ENCODE assay signal across 14 cellular contexts in genomic region chr1:160116277-160117147, GRCh38. TPM values are rescaled to one million over a fixed set of nuclear protein-coding genes. Genes with fewer than 3 reads are reported as not detected.
DNase-seq lines count a peak whose midpoint lies in the region; ATAC-seq lines count a peak whose summit lies in the region.
"Had no signal": no experiment of that assay in that cellular context is flagged by ENCODE, and none has a peak within 500 bp of the region (broad histone marks: within the 10 kb centered on the region; RNA-seq: fewer than 3 reads in every experiment).

No MANE protein-coding gene starts in this region.

- 64% methylated on average over 12 of the region's 12 CpGs for WGBS in HUES64

- H3K9ac ChIP-seq in HUES64 (ENCODE audit: low read depth, low read length) (0 out of 2 replicates have a peak overlapping the region, but pooled peaks have one; percentile 5), iPS-15b (ENCODE audit: low read depth, low read length) (no peak overlapping the region), skeletal muscle tissue (ENCODE audit: low read depth in 1 of 3, low read length in 3 of 3) (peak overlapping the region; percentile 89 to 99 (median 99))

- no peak for ATAC-seq in HG03159 (IDR thresholded peaks at IDR 0.05; ENCODE audit: unreplicated experiment)
- ATAC-seq: stimulated activated effector memory CD8-positive, alpha-beta T cell treated with anti-CD3 and anti-CD28 coated beads, Interleukin-12 subunit alpha, Interleukin-12 subunit beta, amount 100 ng/mL, for 72 hours had no signal

- H3K27ac ChIP-seq in HUES64 (ENCODE audit: low read depth, low read length) (no peak overlapping the region), skeletal muscle tissue (ENCODE audit: low read depth, low read length) (peak overlapping the region; percentile 96)

- no peaks in the 10 kb centered on the region for H3K27me3 ChIP-seq in HUES64 (ENCODE audit: insufficient read depth, low read length)
- H3K27me3 ChIP-seq in iPS-15b (ENCODE audit: control insufficient read depth, insufficient read depth, low read length) = no peaks in the 10 kb centered on the region
- H3K27me3 ChIP-seq in skeletal muscle tissue (ENCODE audit: control insufficient read depth in 3 of 3, insufficient read depth in 3 of 3, low read length in 3 of 3) = no peaks in the 10 kb centered on the region

- peaks cover 39% of the 10 kb centered on the region for H3K4me1 ChIP-seq in HUES64 (ENCODE audit: insufficient read depth, low read length)
- H3K4me1 ChIP-seq in iPS-15b (ENCODE audit: control insufficient read depth, insufficient read depth, low read length) = peaks cover 27% of the 10 kb centered on the region
- H3K4me1 ChIP-seq in skeletal muscle tissue (ENCODE audit: control insufficient read depth in 3 of 3, insufficient read depth in 3 of 3, low read length in 3 of 3) = peaks cover 74 to 84% (median 77%) of the 10 kb centered on the region in 3 donors

- DNase-seq in cerebellar cortex (ENCODE audit: low spot score) (peak; percentile 94), SIG-M5 (lab: John Stamatoyannopoulos, UW) (no peak), dermis blood vessel endothelial cell (no peak), NCI-H1105 treated with DMSO at 0.1 percent for 48 hours (lab: John Stamatoyannopoulos, UW) (no peak)
- DNase-seq: CD4-positive, CD25-positive, alpha-beta regulatory T cell; NCI-H82 had no signal

- H3K9me3 ChIP-seq in HUES64 (ENCODE audit: insufficient read depth, low read depth, low read length) (no peaks in the 10 kb centered on the region), iPS-15b (ENCODE audit: control insufficient read depth, insufficient read depth, low read length) (no peaks in the 10 kb centered on the region), skeletal muscle tissue (ENCODE audit: control insufficient read depth in 3 of 3, low read length in 3 of 3) (no peaks in the 10 kb centered on the region)

- peak overlapping the region; percentile 55 for H3K4me3 ChIP-seq in HUES64 (ENCODE audit: low read length)
- peak overlapping the region; percentile 58 for H3K4me3 ChIP-seq in iPS-15b (ENCODE audit: low read depth, low read length)
- peak overlapping the region; percentile 92 to 97 (median 96) for H3K4me3 ChIP-seq in skeletal muscle tissue (ENCODE audit: low read length in 3 of 3)
- H3K4me3 ChIP-seq: smooth muscle cell had no signal

- peaks cover 8% of the 10 kb centered on the region; the same call in 1 of the 2 replicates for H3K36me3 ChIP-seq in HUES64 (ENCODE audit: insufficient read depth, low read length)
- peaks cover 2% of the 10 kb centered on the region for H3K36me3 ChIP-seq in iPS-15b (ENCODE audit: control insufficient read depth, insufficient read depth, low read length)
- H3K36me3 ChIP-seq in skeletal muscle tissue (ENCODE audit: control insufficient read depth in 3 of 3, insufficient read depth in 3 of 3, low read length in 3 of 3) = peaks cover 9 to 32% (median 17%) of the 10 kb centered on the region in 3 donors

RNA-seq across cellular contexts. Expression of gene ATP1A2, which starts 1.0 kb away (rescaled TPM):
- 35.4 TPM for polyA plus RNA-seq in HUES64 (2013, experiment 1 of 2)
- 49.0 TPM for polyA plus RNA-seq in HUES64 (2013, experiment 2 of 2)
- total RNA-seq in skeletal muscle tissue (38.1 TPM), dermis blood vessel endothelial cell (not detected in 2 replicates)
- total RNA-seq: CD4-positive, CD25-positive, alpha-beta regulatory T cell; smooth muscle cell; T-helper 1 cell treated with Interleukin-12 subunit alpha and Interleukin-12 subunit beta and Interleukin-4 antibody, amounts not matched to agents 30 ng/mL and 1 ng/mL, for 36 hours had no signal
- polyA plus RNA-seq: CD4-positive, CD25-positive, alpha-beta regulatory T cell; smooth muscle cell had no signal

RNA-seq across cellular contexts. Expression of gene IGSF8, which starts 18.1 kb away (rescaled TPM):
- polyA plus RNA-seq in HUES64 (2013, experiment 1 of 2) = 45.0 TPM
- polyA plus RNA-seq in HUES64 (2013, experiment 2 of 2) = 45.5 TPM
- total RNA-seq in skeletal muscle tissue = 11.5 TPM
- 13.4 and 16.6 TPM in 2 replicates for total RNA-seq in dermis blood vessel endothelial cell

RNA-seq across cellular contexts. Expression of gene ATP1A4, which starts 34.9 kb away (rescaled TPM):
- 0.40 TPM for polyA plus RNA-seq in HUES64 (2013, experiment 1 of 2)
- polyA plus RNA-seq in HUES64 (2013, experiment 2 of 2) = 0.19 TPM
- total RNA-seq in skeletal muscle tissue (under 0.01 TPM), dermis blood vessel endothelial cell (not detected in 2 replicates)
- total RNA-seq: CD4-positive, CD25-positive, alpha-beta regulatory T cell; smooth muscle cell; T-helper 1 cell treated with Interleukin-12 subunit alpha and Interleukin-12 subunit beta and Interleukin-4 antibody, amounts not matched to agents 30 ng/mL and 1 ng/mL, for 36 hours had no signal
- polyA plus RNA-seq: CD4-positive, CD25-positive, alpha-beta regulatory T cell; smooth muscle cell had no signal

RNA-seq across cellular contexts. Expression of gene KCNJ9, which starts 35.2 kb away (rescaled TPM):
- polyA plus RNA-seq in HUES64 (2013, experiment 1 of 2) = 0.05 TPM
- polyA plus RNA-seq in HUES64 (2013, experiment 2 of 2) = 0.13 TPM
- total RNA-seq in skeletal muscle tissue (not detected), dermis blood vessel endothelial cell (not detected in 2 replicates)
- total RNA-seq: CD4-positive, CD25-positive, alpha-beta regulatory T cell; smooth muscle cell; T-helper 1 cell treated with Interleukin-12 subunit alpha and Interleukin-12 subunit beta and Interleukin-4 antibody, amounts not matched to agents 30 ng/mL and 1 ng/mL, for 36 hours had no signal
- polyA plus RNA-seq: smooth muscle cell had no signal

RNA-seq across cellular contexts. Expression of gene KCNJ10, which starts 46.6 kb away (rescaled TPM):
- 0.45 TPM for polyA plus RNA-seq in HUES64 (2013, experiment 1 of 2)
- 0.63 TPM for polyA plus RNA-seq in HUES64 (2013, experiment 2 of 2)
- total RNA-seq in skeletal muscle tissue = 0.52 TPM
- not detected in 2 replicates for total RNA-seq in dermis blood vessel endothelial cell
- total RNA-seq: CD4-positive, CD25-positive, alpha-beta regulatory T cell; lower leg skin; smooth muscle cell; T-helper 1 cell treated with Interleukin-12 subunit alpha and Interleukin-12 subunit beta and Interleukin-4 antibody, amounts not matched to agents 30 ng/mL and 1 ng/mL, for 36 hours had no signal
- polyA plus RNA-seq: CD4-positive, CD25-positive, alpha-beta regulatory T cell; smooth muscle cell had no signal

Comparison
In these comparisons a context has a peak if more than half of its experiments do, and no peak if none do; other contexts are left out.
1. RNA of gene ATP1A2, which starts 1.0 kb away (total RNA-seq): 38.1 TPM in skeletal muscle tissue (single experiment); not detected in dermis blood vessel endothelial cell; every median in the first group is over 10 times any median in the second.
2. Peak in every context shown above with its lines, with median percentiles within 50 percentile points of each other: H3K4me3 ChIP-seq.